In the genomic region with DNA sequence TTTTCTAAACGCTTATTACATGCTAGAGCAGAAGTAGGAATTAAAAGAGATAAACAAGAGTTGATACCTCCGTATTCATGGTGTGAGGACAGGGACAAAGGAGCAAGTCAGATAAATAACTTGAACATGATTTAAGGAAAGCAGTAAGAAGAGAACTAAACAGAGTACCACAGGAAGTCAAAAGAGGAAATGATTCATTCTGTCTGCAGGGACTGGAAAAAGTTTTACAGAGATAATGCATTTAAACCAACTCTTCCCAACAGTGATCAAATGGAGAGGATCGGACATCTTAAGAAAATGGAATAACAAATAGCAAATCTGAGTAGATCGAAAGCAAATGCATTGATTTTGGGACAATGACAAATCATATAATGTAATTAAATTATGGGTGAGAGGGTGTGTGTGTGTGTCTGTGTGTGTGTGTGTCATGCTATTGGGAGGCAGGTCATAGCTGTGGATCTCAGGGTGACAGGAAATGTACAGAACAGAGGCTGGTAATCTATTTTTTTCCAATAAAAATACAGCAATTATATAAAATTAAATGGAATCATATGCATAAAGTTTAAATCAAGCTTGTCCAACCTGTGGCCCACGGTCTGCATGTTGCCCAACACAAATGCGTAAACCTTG, we compare ENCODE assay signal across 11 cellular contexts.
DNase-seq lines count a peak whose midpoint lies in the region; ATAC-seq and FAIRE-seq lines count a peak whose summit lies in the region.
"Had no signal": no experiment of that assay in that cellular context is flagged by ENCODE, and none has a peak within 500 bp of the region (broad histone marks: within the 10 kb centered on the region; RNA-seq: fewer than 3 reads in every experiment).

No MANE protein-coding gene starts in this region.

- ATAC-seq in GM21423 (IDR thresholded peaks at IDR 0.05; ENCODE audit: unreplicated experiment) = peak; percentile 77
- peak; percentile 61 for ATAC-seq in HG03558 (IDR thresholded peaks at IDR 0.05; ENCODE audit: extremely low read depth, unreplicated experiment)
- ATAC-seq in HG02884 (IDR thresholded peaks at IDR 0.05; ENCODE audit: unreplicated experiment) = no peak
- ATAC-seq: activated CD4-positive, CD25-positive, alpha-beta regulatory T cell treated with anti-CD3 and anti-CD28 coated beads, Interleukin-2, amount 50 U/mL, for 24 hours; pancreas had no signal

- no peak for FAIRE-seq in urothelium cell line (lab: Jason Lieb, UNC)
- FAIRE-seq: endometrium, pancreas had no signal

- peak; percentile 1 to 67 for DNase-seq in SW 1271 (lab: John Stamatoyannopoulos, UW)
- peak; percentile 11 for DNase-seq in urothelium cell line (ENCODE audit: low spot score)
- DNase-seq in NCI-H2081 treated with DMSO at 0.1 percent for 48 hours (lab: John Stamatoyannopoulos, UW) = no peak
- no peak for DNase-seq in GM19240 (ENCODE audit: insufficient read length, low spot score)
- DNase-seq: NCI-H82, pancreas had no signal

Comparison
In these comparisons a context has a peak if more than half of its experiments do, and no peak if none do; other contexts are left out.
1. DNase-seq: peak in SW 1271 (2 of 2) and urothelium cell line (single experiment); none in NCI-H2081 treated with DMSO at 0.1 percent for 48 hours (single experiment) and GM19240 (single experiment).